1 cellular context compared by ENCODE assay signal in the genomic region with DNA sequence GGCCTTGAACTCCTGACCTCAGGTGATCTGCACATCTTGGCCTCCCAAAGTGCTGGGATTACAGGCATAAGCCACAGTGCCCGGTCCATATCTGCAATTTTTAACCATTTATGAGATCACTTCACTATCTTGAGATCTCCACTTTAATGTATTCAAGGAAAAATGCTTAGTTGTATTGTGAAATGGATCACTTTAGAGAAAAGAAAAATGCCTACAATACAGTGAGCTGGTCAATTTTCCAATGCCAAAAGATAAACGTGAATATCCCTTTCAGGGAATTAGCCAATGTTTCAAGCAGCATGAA.
TF ChIP-seq lines count a peak whose summit lies in the region.

No MANE protein-coding gene starts in this region.

TF ChIP-seq in HepG2, 621 proteins besides CTCF, POLR2A, EP300 and RAD21 (continued from another document and continues in another):
- TF ChIP-seq, protein P1, sequence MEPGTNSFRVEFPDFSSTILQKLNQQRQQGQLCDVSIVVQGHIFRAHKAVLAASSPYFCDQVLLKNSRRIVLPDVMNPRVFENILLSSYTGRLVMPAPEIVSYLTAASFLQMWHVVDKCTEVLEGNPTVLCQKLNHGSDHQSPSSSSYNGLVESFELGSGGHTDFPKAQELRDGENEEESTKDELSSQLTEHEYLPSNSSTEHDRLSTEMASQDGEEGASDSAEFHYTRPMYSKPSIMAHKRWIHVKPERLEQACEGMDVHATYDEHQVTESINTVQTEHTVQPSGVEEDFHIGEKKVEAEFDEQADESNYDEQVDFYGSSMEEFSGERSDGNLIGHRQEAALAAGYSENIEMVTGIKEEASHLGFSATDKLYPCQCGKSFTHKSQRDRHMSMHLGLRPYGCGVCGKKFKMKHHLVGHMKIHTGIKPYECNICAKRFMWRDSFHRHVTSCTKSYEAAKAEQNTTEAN (CRISPR knock-in tag; conservative IDR thresholded peaks at IDR 0.05), result peak; percentile 56; the same call in 1 of the 2 replicates
- TF ChIP-seq, protein P2, sequence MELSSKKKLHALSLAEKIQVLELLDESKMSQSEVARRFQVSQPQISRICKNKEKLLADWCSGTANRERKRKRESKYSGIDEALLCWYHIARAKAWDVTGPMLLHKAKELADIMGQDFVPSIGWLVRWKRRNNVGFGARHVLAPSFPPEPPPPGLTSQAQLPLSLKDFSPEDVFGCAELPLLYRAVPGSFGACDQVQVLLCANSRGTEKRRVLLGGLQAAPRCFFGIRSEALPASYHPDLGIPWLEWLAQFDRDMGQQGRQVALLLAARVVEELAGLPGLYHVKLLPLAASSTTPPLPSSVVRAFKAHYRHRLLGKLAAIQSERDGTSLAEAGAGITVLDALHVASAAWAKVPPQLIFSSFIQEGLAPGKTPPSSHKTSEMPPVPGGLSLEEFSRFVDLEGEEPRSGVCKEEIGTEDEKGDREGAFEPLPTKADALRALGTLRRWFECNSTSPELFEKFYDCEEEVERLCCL (CRISPR knock-in tag; IDR thresholded peaks at IDR 0.05; ENCODE audit: borderline replicate concordance), result no peak
- TF ChIP-seq ZNF251 (CRISPR knock-in tag; IDR thresholded peaks at IDR 0.05), result no peak
- TF ChIP-seq ZFP36L2 (CRISPR knock-in tag; IDR thresholded peaks at IDR 0.05), result no peak
- TF ChIP-seq, protein P3, sequence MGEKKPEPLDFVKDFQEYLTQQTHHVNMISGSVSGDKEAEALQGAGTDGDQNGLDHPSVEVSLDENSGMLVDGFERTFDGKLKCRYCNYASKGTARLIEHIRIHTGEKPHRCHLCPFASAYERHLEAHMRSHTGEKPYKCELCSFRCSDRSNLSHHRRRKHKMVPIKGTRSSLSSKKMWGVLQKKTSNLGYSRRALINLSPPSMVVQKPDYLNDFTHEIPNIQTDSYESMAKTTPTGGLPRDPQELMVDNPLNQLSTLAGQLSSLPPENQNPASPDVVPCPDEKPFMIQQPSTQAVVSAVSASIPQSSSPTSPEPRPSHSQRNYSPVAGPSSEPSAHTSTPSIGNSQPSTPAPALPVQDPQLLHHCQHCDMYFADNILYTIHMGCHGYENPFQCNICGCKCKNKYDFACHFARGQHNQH (CRISPR knock-in tag; IDR thresholded peaks at IDR 0.05), result no peak
- TF ChIP-seq SMYD3 (CRISPR knock-in tag; IDR thresholded peaks at IDR 0.05), result 0 out of 2 replicates have a peak, but pooled peaks have one; percentile 50
- no peak for TF ChIP-seq SYNCRIP (IDR thresholded peaks at IDR 0.05; ENCODE audit: insufficient read depth, low read depth, low read length)
- TF ChIP-seq NPAS2 (CRISPR knock-in tag; IDR thresholded peaks at IDR 0.05; ENCODE audit: borderline replicate concordance), result no peak
- peak; percentile 72 for TF ChIP-seq RARA (CRISPR knock-in tag; IDR thresholded peaks at IDR 0.05)
- TF ChIP-seq, protein P4, sequence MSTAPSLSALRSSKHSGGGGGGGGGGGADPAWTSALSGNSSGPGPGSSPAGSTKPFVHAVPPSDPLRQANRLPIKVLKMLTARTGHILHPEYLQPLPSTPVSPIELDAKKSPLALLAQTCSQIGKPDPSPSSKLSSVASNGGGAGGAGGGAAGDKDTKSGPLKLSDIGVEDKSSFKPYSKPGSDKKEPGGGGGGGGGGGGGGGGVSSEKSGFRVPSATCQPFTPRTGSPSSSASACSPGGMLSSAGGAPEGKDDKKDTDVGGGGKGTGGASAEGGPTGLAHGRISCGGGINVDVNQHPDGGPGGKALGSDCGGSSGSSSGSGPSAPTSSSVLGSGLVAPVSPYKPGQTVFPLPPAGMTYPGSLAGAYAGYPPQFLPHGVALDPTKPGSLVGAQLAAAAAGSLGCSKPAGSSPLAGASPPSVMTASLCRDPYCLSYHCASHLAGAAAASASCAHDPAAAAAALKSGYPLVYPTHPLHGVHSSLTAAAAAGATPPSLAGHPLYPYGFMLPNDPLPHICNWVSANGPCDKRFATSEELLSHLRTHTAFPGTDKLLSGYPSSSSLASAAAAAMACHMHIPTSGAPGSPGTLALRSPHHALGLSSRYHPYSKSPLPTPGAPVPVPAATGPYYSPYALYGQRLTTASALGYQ (CRISPR knock-in tag; IDR thresholded peaks at IDR 0.05), result 0 out of 2 replicates have a peak, but pooled peaks have one; percentile 9
- TF ChIP-seq, protein P5, sequence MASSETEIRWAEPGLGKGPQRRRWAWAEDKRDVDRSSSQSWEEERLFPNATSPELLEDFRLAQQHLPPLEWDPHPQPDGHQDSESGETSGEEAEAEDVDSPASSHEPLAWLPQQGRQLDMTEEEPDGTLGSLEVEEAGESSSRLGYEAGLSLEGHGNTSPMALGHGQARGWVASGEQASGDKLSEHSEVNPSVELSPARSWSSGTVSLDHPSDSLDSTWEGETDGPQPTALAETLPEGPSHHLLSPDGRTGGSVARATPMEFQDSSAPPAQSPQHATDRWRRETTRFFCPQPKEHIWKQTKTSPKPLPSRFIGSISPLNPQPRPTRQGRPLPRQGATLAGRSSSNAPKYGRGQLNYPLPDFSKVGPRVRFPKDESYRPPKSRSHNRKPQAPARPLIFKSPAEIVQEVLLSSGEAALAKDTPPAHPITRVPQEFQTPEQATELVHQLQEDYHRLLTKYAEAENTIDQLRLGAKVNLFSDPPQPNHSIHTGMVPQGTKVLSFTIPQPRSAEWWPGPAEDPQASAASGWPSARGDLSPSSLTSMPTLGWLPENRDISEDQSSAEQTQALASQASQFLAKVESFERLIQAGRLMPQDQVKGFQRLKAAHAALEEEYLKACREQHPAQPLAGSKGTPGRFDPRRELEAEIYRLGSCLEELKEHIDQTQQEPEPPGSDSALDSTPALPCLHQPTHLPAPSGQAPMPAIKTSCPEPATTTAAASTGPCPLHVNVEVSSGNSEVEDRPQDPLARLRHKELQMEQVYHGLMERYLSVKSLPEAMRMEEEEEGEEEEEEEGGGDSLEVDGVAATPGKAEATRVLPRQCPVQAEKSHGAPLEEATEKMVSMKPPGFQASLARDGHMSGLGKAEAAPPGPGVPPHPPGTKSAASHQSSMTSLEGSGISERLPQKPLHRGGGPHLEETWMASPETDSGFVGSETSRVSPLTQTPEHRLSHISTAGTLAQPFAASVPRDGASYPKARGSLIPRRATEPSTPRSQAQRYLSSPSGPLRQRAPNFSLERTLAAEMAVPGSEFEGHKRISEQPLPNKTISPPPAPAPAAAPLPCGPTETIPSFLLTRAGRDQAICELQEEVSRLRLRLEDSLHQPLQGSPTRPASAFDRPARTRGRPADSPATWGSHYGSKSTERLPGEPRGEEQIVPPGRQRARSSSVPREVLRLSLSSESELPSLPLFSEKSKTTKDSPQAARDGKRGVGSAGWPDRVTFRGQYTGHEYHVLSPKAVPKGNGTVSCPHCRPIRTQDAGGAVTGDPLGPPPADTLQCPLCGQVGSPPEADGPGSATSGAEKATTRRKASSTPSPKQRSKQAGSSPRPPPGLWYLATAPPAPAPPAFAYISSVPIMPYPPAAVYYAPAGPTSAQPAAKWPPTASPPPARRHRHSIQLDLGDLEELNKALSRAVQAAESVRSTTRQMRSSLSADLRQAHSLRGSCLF (CRISPR knock-in tag; IDR thresholded peaks at IDR 0.05; ENCODE audit: borderline replicate concordance), result 0 out of 2 replicates have a peak, but pooled peaks have one; percentile 29
- 0 out of 2 replicates have a peak, but pooled peaks have one; percentile 36 for TF ChIP-seq ZNF264 (CRISPR knock-in tag; IDR thresholded peaks at IDR 0.05)
- TF ChIP-seq, protein P6, sequence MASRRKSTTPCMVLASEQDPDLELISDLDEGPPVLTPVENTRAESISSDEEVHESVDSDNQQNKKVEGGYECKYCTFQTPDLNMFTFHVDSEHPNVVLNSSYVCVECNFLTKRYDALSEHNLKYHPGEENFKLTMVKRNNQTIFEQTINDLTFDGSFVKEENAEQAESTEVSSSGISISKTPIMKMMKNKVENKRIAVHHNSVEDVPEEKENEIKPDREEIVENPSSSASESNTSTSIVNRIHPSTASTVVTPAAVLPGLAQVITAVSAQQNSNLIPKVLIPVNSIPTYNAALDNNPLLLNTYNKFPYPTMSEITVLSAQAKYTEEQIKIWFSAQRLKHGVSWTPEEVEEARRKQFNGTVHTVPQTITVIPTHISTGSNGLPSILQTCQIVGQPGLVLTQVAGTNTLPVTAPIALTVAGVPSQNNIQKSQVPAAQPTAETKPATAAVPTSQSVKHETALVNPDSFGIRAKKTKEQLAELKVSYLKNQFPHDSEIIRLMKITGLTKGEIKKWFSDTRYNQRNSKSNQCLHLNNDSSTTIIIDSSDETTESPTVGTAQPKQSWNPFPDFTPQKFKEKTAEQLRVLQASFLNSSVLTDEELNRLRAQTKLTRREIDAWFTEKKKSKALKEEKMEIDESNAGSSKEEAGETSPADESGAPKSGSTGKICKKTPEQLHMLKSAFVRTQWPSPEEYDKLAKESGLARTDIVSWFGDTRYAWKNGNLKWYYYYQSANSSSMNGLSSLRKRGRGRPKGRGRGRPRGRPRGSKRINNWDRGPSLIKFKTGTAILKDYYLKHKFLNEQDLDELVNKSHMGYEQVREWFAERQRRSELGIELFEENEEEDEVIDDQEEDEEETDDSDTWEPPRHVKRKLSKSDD (CRISPR knock-in tag; IDR thresholded peaks at IDR 0.05; ENCODE audit: low read depth), result no peak
- no peak for TF ChIP-seq TBL1XR1 (IDR thresholded peaks at IDR 0.05; ENCODE audit: borderline replicate concordance, low read length, partially characterized antibody)
- TF ChIP-seq TBX3 (IDR thresholded peaks at IDR 0.05; ENCODE audit: borderline replicate concordance), result no peak
- TF ChIP-seq, protein P7, sequence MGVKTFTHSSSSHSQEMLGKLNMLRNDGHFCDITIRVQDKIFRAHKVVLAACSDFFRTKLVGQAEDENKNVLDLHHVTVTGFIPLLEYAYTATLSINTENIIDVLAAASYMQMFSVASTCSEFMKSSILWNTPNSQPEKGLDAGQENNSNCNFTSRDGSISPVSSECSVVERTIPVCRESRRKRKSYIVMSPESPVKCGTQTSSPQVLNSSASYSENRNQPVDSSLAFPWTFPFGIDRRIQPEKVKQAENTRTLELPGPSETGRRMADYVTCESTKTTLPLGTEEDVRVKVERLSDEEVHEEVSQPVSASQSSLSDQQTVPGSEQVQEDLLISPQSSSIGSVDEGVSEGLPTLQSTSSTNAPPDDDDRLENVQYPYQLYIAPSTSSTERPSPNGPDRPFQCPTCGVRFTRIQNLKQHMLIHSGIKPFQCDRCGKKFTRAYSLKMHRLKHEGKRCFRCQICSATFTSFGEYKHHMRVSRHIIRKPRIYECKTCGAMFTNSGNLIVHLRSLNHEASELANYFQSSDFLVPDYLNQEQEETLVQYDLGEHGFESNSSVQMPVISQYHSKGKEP (CRISPR knock-in tag; IDR thresholded peaks at IDR 0.05), result no peak
- TF ChIP-seq, protein P8, sequence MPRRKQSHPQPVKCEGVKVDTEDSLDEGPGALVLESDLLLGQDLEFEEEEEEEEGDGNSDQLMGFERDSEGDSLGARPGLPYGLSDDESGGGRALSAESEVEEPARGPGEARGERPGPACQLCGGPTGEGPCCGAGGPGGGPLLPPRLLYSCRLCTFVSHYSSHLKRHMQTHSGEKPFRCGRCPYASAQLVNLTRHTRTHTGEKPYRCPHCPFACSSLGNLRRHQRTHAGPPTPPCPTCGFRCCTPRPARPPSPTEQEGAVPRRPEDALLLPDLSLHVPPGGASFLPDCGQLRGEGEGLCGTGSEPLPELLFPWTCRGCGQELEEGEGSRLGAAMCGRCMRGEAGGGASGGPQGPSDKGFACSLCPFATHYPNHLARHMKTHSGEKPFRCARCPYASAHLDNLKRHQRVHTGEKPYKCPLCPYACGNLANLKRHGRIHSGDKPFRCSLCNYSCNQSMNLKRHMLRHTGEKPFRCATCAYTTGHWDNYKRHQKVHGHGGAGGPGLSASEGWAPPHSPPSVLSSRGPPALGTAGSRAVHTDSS (CRISPR knock-in tag; conservative IDR thresholded peaks at IDR 0.05), result no peak
- TF ChIP-seq ZFAT (CRISPR knock-in tag; conservative IDR thresholded peaks at IDR 0.05), result 0 out of 2 replicates have a peak, but pooled peaks have one; percentile 43
- TF ChIP-seq NR1H2 (CRISPR knock-in tag; IDR thresholded peaks at IDR 0.05; ENCODE audit: borderline replicate concordance, low read depth), result no peak
- no peak for TF ChIP-seq ZNF446 (CRISPR knock-in tag; IDR thresholded peaks at IDR 0.05)
- no peak for TF ChIP-seq AGO2 (optimal IDR thresholded peaks at IDR 0.05; ENCODE audit: low read depth, low read length)
- peak; percentile 58 for TF ChIP-seq ZNF652 (CRISPR knock-in tag; IDR thresholded peaks at IDR 0.05; ENCODE audit: borderline replicate concordance, low read depth)
- TF ChIP-seq, protein P9, sequence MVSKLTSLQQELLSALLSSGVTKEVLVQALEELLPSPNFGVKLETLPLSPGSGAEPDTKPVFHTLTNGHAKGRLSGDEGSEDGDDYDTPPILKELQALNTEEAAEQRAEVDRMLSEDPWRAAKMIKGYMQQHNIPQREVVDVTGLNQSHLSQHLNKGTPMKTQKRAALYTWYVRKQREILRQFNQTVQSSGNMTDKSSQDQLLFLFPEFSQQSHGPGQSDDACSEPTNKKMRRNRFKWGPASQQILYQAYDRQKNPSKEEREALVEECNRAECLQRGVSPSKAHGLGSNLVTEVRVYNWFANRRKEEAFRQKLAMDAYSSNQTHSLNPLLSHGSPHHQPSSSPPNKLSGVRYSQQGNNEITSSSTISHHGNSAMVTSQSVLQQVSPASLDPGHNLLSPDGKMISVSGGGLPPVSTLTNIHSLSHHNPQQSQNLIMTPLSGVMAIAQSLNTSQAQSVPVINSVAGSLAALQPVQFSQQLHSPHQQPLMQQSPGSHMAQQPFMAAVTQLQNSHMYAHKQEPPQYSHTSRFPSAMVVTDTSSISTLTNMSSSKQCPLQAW (CRISPR knock-in tag; IDR thresholded peaks at IDR 0.05), result no peak
- TF ChIP-seq TMF1 (CRISPR knock-in tag; IDR thresholded peaks at IDR 0.05; ENCODE audit: low read depth), result no peak
- no peak for TF ChIP-seq MED13 (CRISPR knock-in tag; IDR thresholded peaks at IDR 0.05)
- TF ChIP-seq HNF4A (CRISPR knock-in tag; IDR thresholded peaks at IDR 0.05), result peak; percentile 49; the same call in 1 of the 2 replicates
- TF ChIP-seq RARG (CRISPR knock-in tag; IDR thresholded peaks at IDR 0.05; ENCODE audit: low read depth), result no peak
- TF ChIP-seq, protein P10, sequence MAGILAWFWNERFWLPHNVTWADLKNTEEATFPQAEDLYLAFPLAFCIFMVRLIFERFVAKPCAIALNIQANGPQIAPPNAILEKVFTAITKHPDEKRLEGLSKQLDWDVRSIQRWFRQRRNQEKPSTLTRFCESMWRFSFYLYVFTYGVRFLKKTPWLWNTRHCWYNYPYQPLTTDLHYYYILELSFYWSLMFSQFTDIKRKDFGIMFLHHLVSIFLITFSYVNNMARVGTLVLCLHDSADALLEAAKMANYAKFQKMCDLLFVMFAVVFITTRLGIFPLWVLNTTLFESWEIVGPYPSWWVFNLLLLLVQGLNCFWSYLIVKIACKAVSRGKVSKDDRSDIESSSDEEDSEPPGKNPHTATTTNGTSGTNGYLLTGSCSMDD (CRISPR knock-in tag; IDR thresholded peaks at IDR 0.05), result 0 out of 2 replicates have a peak, but pooled peaks have one; percentile 8
- no peak for TF ChIP-seq ZNF17 (CRISPR knock-in tag; IDR thresholded peaks at IDR 0.05)
